Comparison of ENCODE assay signal across 1 cellular context in the genomic region with DNA sequence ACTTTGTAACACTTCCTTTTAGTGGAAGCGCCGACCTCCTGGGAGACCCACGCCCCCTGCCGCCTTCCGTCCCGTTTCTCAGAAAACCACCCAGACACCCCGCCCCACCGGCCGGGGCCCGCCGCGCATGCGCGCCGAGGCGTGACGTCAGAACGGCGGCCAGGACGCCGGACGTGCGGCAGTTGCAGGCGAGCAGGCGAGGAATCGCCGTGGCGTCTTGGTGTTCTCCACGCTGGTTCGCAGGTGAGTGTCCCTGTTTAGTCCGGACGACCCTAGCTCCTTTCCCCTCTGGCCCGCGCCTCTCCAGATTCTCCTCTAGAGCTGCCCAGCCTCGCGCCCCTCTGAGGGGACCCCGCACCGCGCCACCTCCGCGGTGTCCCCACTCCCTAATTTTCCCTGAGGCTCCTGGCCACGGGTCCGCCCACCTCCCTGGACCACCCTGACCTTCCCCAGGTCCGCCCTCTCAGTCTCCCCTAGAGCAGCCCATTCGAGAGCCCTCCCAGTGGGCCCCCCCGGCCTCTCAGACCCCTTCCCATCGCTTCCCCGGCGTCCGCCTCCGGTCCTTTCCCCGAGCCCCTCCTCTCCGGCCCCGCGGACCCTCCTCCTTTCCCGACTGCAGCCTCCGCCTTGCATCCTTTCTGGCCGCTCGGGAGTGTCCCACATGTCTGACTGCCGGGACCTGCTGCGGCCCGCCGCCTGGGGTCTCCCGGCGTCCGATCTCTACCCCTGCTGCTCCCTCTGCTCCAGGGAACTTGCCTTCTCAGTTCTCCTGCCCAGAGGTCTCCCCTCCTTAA.
TF ChIP-seq lines count a peak whose summit lies in the region.

Gene PLEKHB2, plus strand, starts transcription at position 181 of the 794 bp plus-strand sequence. CDS start 15,606 bp downstream, outside the sequence.

TF ChIP-seq in IMR-90, 13 proteins besides CTCF, POLR2A, EP300 and RAD21:
- TF ChIP-seq BHLHE40 (IDR thresholded peaks at IDR 0.05; ENCODE audit: low read depth, low read length) (no peak; the same call in 1 of the 2 replicates), FOS (IDR thresholded peaks at IDR 0.05; ENCODE audit: low read depth, low read length) (no peak), NFE2L2 (IDR thresholded peaks at IDR 0.05; ENCODE audit: low read depth, low read length) (no peak), MXI1 (IDR thresholded peaks at IDR 0.05; ENCODE audit: borderline replicate concordance, low read depth, low read length) (peak; percentile 77; the same call in 1 of the 2 replicates), SMC3 (IDR thresholded peaks at IDR 0.05; ENCODE audit: low read depth, low read length) (no peak), RFX5 (IDR thresholded peaks at IDR 0.05; ENCODE audit: low read depth, low read length) (no peak), RCOR1 (IDR thresholded peaks at IDR 0.05; ENCODE audit: insufficient replicate concordance, low read length) (no peak), MAZ (IDR thresholded peaks at IDR 0.05; ENCODE audit: borderline replicate concordance, low read depth, low read length) (peak; percentile 61; the same call in 1 of the 2 replicates)
- TF ChIP-seq, protein P1, sequence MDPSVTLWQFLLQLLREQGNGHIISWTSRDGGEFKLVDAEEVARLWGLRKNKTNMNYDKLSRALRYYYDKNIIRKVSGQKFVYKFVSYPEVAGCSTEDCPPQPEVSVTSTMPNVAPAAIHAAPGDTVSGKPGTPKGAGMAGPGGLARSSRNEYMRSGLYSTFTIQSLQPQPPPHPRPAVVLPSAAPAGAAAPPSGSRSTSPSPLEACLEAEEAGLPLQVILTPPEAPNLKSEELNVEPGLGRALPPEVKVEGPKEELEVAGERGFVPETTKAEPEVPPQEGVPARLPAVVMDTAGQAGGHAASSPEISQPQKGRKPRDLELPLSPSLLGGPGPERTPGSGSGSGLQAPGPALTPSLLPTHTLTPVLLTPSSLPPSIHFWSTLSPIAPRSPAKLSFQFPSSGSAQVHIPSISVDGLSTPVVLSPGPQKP (IDR thresholded peaks at IDR 0.05; ENCODE audit: borderline replicate concordance, low read depth, low read length): no peak
